ENCODE assay signal across 8 cellular contexts in the genomic region with DNA sequence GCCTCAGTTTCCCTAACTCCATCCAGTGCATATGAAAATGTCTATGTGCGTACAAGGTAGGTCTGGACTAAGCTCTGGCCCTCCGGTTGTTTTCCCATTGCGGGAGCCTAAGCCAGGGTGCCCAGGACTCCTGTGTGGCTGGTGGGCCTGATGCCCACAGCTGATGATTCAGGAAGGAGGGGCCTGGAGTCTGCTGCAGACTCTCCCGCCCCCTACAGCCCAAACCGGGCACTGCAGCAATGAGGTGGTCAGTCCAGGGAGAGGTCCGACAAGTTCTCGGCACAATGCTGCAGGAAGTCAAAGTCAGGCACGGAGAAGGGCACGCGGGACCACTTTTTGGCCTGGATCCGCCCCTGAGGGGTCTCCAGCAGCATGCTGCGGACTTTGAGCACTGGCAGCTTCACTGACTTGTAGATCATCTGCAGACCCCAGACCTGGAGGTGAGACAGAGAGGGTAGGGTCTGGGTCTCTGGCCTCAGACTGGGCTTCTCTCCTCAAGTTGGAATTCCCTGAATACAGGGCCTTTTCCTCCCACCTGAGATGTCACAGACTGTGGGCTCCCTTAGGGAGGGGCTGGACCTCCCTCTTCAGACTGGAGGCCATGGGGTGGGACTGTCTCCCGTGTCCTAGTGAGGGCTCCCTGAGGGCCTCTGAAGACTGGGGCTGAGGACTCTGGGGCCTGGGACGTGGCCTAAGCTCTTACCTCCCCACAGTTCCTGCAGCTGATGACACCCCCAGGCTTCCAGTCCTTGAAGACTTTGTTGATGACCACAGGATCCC. TPM values are rescaled to one million over a fixed set of nuclear protein-coding genes. Genes with fewer than 3 reads are reported as not detected.
DNase-seq lines count a peak whose midpoint lies in the region; ATAC-seq and TF ChIP-seq lines count a peak whose summit lies in the region.

No MANE protein-coding gene starts in this region.

- no peaks in the 10 kb centered on the region for H3K9me3 ChIP-seq in spleen

- peaks cover 4% of the 10 kb centered on the region; the same call in 1 of the 2 replicates for H3K27me3 ChIP-seq in KMS-11 (ENCODE audit: insufficient read depth, low read depth)
- peaks cover 2 to 22% (median 16%) of the 10 kb centered on the region in 7 donors for H3K27me3 ChIP-seq in spleen (replicated peaks in 1 of 7)

- no peak overlapping the region for H3K9ac ChIP-seq in KMS-11

- TF ChIP-seq CTCF in KMS-11 (conservative IDR thresholded peaks at IDR 0.05; ENCODE audit: low read depth, low read length) = peak; percentile 95
- peak; percentile 50 to 85 (median 76) for TF ChIP-seq CTCF in spleen (IDR thresholded peaks at IDR 0.05 in 8 of 11, conservative IDR thresholded peaks at IDR 0.05 in 3 of 11)

- H3K4me1 ChIP-seq in KMS-11 (ENCODE audit: low read depth, poor library complexity, severe bottlenecking) (peaks cover 1% of the 10 kb centered on the region), spleen (peaks cover 8 to 25% (median 19%) of the 10 kb centered on the region in 6 donors)

- no peak overlapping the region for H3K4me2 ChIP-seq in KMS-11

- no peaks in the 10 kb centered on the region for H4K20me1 ChIP-seq in KMS-11 (ENCODE audit: insufficient read depth)

- H3K4me3 ChIP-seq in KMS-11 (IDR thresholded peaks at IDR 0.05; ENCODE audit: insufficient read depth, low read depth, low read length) (no peak overlapping the region), spleen (no peak overlapping the region)

- TF ChIP-seq POLR2A in spleen (IDR thresholded peaks at IDR 0.05) = no peak

- intact Hi-C loops in spleen (cut with DNase I; ENCODE audit: low total_unique reads) = no loop called here

- no peaks in the 10 kb centered on the region for H3K79me2 ChIP-seq in KMS-11 (ENCODE audit: insufficient read depth, low read depth)

- no peak overlapping the region for H3K27ac ChIP-seq in KMS-11
- no peak overlapping the region for H3K27ac ChIP-seq in spleen

- ATAC-seq in HG02840 (IDR thresholded peaks at IDR 0.05; ENCODE audit: low FRiP score, unreplicated experiment) = no peak
- ATAC-seq in GM21619 (IDR thresholded peaks at IDR 0.05; ENCODE audit: unreplicated experiment) = no peak

- DNase-seq in DMS114 treated with DMSO at 0.1 percent for 48 hours (lab: John Stamatoyannopoulos, UW; ENCODE audit: unreplicated experiment) (peak; percentile 26), T-helper 9 cell (peak; percentile 59), astrocyte of the hippocampus (ENCODE audit: low read depth, low spot score) (peak; percentile 88), iPS-NIHi11 (ENCODE audit: low spot score) (peak; percentile 94), spleen (peak; percentile 83)

- no peak overlapping the region for H2AFZ ChIP-seq in KMS-11 (ENCODE audit: low read depth)

- H3K36me3 ChIP-seq in KMS-11 (ENCODE audit: insufficient read depth) (no peaks in the 10 kb centered on the region), spleen (peaks cover 0 to 44% (median 18%) of the 10 kb centered on the region in 6 donors)

- 46 to 52% (median 49%) methylated on average over 12 to 14 of the region's 14 CpGs for WGBS in spleen, 5 donors

RNA-seq across cellular contexts. Expression of a gene that starts 3.4 kb away (rescaled TPM):
- total RNA-seq in spleen = under 1 TPM in 5 of 7 donors, not detected in 2; 0.17 to 0.60 (median 0.44) TPM
- polyA plus RNA-seq in spleen = under 1 TPM; 0.26 to 0.46 (median 0.38) TPM

RNA-seq across cellular contexts. Expression of a gene that starts 10.8 kb away (rescaled TPM):
- 10 to 100 TPM; 23.0 to 30.9 (median 25.5) TPM for total RNA-seq in spleen
- 10 to 100 TPM; 20.9 to 41.2 (median 38.1) TPM for polyA plus RNA-seq in spleen

RNA-seq across cellular contexts. Expression of a gene that starts 19.5 kb away (rescaled TPM):
- total RNA-seq in spleen = 10 to 100 TPM; 37.8 to 51.5 (median 47.1) TPM
- polyA plus RNA-seq in spleen = 100 to 1,000 TPM; 101 to 168 (median 145) TPM

RNA-seq across cellular contexts. Expression of a gene that starts 20.9 kb away (rescaled TPM):
- under 1 TPM in 1 of 7 donors, not detected in 6; 0.19 TPM for total RNA-seq in spleen
- under 1 TPM; 0.11 to 0.17 (median 0.16) TPM for polyA plus RNA-seq in spleen

RNA-seq across cellular contexts. Expression of a gene that starts 51.3 kb away (rescaled TPM):
- 1 to 10 TPM in 2 of 7 donors, under 1 TPM in 5; 0.43 to 1.6 (median 0.85) TPM for total RNA-seq in spleen
- under 1 TPM; 0.35 to 0.51 (median 0.43) TPM for polyA plus RNA-seq in spleen

Comparison
In these comparisons a context has a peak if more than half of its experiments do, and no peak if none do; other contexts are left out.
1. DNase-seq: peak in every context shown above with its lines; median percentile 94 in iPS-NIHi11; 88 in astrocyte of the hippocampus; 83 in spleen; 59 in T-helper 9 cell; 26 in DMS114 treated with DMSO at 0.1 percent for 48 hours.